In genomic region chr15:52382647-52383046, GRCh38 we compare ENCODE assay signal across 1 cellular context.
TF ChIP-seq lines count a peak whose summit lies in the region.

No MANE protein-coding gene starts in this region.

TF ChIP-seq in GM12878, 131 proteins besides CTCF, POLR2A, EP300 and RAD21 (continued from another document and continues in another):
- peak; percentile 30 for TF ChIP-seq SKIL (IDR thresholded peaks at IDR 0.05; ENCODE audit: low read depth, poor library complexity, severe bottlenecking)
- TF ChIP-seq STAT1 (conservative IDR thresholded peaks at IDR 0.05) = no peak
- no peak for TF ChIP-seq SIN3A (IDR thresholded peaks at IDR 0.05; ENCODE audit: low read depth, low read length)
- TF ChIP-seq ZBTB33 (IDR thresholded peaks at IDR 0.05) = no peak
- no peak for TF ChIP-seq EZH2 (IDR thresholded peaks at IDR 0.05; ENCODE audit: borderline replicate concordance, control insufficient read depth, low read depth, low read length)
- TF ChIP-seq SREBF2 (IDR thresholded peaks at IDR 0.05; ENCODE audit: low read length) = no peak
- no peak for TF ChIP-seq ELK1 (IDR thresholded peaks at IDR 0.05; ENCODE audit: low read depth, low read length)
- no peak for TF ChIP-seq ZNF687 (IDR thresholded peaks at IDR 0.05)
- TF ChIP-seq CUX1 (IDR thresholded peaks at IDR 0.05; ENCODE audit: insufficient replicate concordance, low read depth, low read length) = peak; percentile 33
- TF ChIP-seq MYC (IDR thresholded peaks at IDR 0.05; ENCODE audit: insufficient read depth, insufficient read length, insufficient replicate concordance, low read length, severe bottlenecking) = no peak
- no peak for TF ChIP-seq HDAC6 (IDR thresholded peaks at IDR 0.05; ENCODE audit: unreplicated experiment)
- TF ChIP-seq RBBP5 (conservative IDR thresholded peaks at IDR 0.05) = peak; percentile 59; the same call in 1 of the 2 replicates
- no peak for TF ChIP-seq CEBPZ (IDR thresholded peaks at IDR 0.05; ENCODE audit: low read depth, low read length)
- TF ChIP-seq PAX8 (IDR thresholded peaks at IDR 0.05) = no peak
- peak; percentile 59; the same call in 1 of the 2 replicates for TF ChIP-seq IRF4 (IDR thresholded peaks at IDR 0.05; ENCODE audit: low read depth, low read length)
- no peak for TF ChIP-seq JUND (IDR thresholded peaks at IDR 0.05; ENCODE audit: low read depth, low read length)
- no peak for TF ChIP-seq NR2C1 (IDR thresholded peaks at IDR 0.05)
- TF ChIP-seq MTA3 (IDR thresholded peaks at IDR 0.05; ENCODE audit: borderline replicate concordance, low read length) = no peak
- no peak for TF ChIP-seq NRF1 (conservative IDR thresholded peaks at IDR 0.05; ENCODE audit: low read depth, low read length)
- no peak for TF ChIP-seq WRNIP1 (IDR thresholded peaks at IDR 0.05; ENCODE audit: borderline replicate concordance, low read depth, low read length)
- no peak for TF ChIP-seq CBFB (IDR thresholded peaks at IDR 0.05; ENCODE audit: low read depth)
- no peak for TF ChIP-seq MXI1 (IDR thresholded peaks at IDR 0.05; ENCODE audit: low read depth, low read length)
- no peak for TF ChIP-seq SP1 (IDR thresholded peaks at IDR 0.05; ENCODE audit: low read depth, low read length)
- TF ChIP-seq IKZF2 (IDR thresholded peaks at IDR 0.05) = peak; percentile 40 to 77; a peak in 3 of 4 replicates
- TF ChIP-seq CREM (IDR thresholded peaks at IDR 0.05; ENCODE audit: low read depth) = no peak
- TF ChIP-seq RUNX3 (IDR thresholded peaks at IDR 0.05; ENCODE audit: low read length) = peak; percentile 76
- TF ChIP-seq HDGF (IDR thresholded peaks at IDR 0.05) = no peak
- no peak for TF ChIP-seq NFIC (IDR thresholded peaks at IDR 0.05; ENCODE audit: low read depth, low read length)
- TF ChIP-seq SMAD1 (IDR thresholded peaks at IDR 0.05; ENCODE audit: low read depth, partially characterized antibody) = no peak
- TF ChIP-seq E2F4 (IDR thresholded peaks at IDR 0.05; ENCODE audit: low read depth, low read length) = no peak
- TF ChIP-seq GATAD2B (conservative IDR thresholded peaks at IDR 0.05; ENCODE audit: low read depth) = no peak
- no peak for TF ChIP-seq BHLHE40 (IDR thresholded peaks at IDR 0.05; ENCODE audit: borderline replicate concordance in 1 of 2, low read depth in 2 of 2, low read length in 1 of 2)
- TF ChIP-seq NBN (IDR thresholded peaks at IDR 0.05) = no peak
- TF ChIP-seq USF2 (IDR thresholded peaks at IDR 0.05; ENCODE audit: borderline replicate concordance, low read depth, low read length) = no peak
- TF ChIP-seq POU2F2 (IDR thresholded peaks at IDR 0.05; ENCODE audit: borderline replicate concordance, low read depth, low read length) = 0 out of 3 replicates have a peak, but pooled peaks have one; percentile 26
